Comparison of ENCODE assay signal across 1 cellular context in genomic region chr7:75687246-75688088, GRCh38.
A peak's percentile ranks its signal among the peaks of the same experiment; 100 is the strongest.
TF ChIP-seq lines count a peak whose summit lies in the region.

No MANE protein-coding gene starts in this region.

TF ChIP-seq in HepG2, 621 proteins besides CTCF, POLR2A, EP300 and RAD21 (continued from another document and continues in another):
- TF ChIP-seq, protein P1, sequence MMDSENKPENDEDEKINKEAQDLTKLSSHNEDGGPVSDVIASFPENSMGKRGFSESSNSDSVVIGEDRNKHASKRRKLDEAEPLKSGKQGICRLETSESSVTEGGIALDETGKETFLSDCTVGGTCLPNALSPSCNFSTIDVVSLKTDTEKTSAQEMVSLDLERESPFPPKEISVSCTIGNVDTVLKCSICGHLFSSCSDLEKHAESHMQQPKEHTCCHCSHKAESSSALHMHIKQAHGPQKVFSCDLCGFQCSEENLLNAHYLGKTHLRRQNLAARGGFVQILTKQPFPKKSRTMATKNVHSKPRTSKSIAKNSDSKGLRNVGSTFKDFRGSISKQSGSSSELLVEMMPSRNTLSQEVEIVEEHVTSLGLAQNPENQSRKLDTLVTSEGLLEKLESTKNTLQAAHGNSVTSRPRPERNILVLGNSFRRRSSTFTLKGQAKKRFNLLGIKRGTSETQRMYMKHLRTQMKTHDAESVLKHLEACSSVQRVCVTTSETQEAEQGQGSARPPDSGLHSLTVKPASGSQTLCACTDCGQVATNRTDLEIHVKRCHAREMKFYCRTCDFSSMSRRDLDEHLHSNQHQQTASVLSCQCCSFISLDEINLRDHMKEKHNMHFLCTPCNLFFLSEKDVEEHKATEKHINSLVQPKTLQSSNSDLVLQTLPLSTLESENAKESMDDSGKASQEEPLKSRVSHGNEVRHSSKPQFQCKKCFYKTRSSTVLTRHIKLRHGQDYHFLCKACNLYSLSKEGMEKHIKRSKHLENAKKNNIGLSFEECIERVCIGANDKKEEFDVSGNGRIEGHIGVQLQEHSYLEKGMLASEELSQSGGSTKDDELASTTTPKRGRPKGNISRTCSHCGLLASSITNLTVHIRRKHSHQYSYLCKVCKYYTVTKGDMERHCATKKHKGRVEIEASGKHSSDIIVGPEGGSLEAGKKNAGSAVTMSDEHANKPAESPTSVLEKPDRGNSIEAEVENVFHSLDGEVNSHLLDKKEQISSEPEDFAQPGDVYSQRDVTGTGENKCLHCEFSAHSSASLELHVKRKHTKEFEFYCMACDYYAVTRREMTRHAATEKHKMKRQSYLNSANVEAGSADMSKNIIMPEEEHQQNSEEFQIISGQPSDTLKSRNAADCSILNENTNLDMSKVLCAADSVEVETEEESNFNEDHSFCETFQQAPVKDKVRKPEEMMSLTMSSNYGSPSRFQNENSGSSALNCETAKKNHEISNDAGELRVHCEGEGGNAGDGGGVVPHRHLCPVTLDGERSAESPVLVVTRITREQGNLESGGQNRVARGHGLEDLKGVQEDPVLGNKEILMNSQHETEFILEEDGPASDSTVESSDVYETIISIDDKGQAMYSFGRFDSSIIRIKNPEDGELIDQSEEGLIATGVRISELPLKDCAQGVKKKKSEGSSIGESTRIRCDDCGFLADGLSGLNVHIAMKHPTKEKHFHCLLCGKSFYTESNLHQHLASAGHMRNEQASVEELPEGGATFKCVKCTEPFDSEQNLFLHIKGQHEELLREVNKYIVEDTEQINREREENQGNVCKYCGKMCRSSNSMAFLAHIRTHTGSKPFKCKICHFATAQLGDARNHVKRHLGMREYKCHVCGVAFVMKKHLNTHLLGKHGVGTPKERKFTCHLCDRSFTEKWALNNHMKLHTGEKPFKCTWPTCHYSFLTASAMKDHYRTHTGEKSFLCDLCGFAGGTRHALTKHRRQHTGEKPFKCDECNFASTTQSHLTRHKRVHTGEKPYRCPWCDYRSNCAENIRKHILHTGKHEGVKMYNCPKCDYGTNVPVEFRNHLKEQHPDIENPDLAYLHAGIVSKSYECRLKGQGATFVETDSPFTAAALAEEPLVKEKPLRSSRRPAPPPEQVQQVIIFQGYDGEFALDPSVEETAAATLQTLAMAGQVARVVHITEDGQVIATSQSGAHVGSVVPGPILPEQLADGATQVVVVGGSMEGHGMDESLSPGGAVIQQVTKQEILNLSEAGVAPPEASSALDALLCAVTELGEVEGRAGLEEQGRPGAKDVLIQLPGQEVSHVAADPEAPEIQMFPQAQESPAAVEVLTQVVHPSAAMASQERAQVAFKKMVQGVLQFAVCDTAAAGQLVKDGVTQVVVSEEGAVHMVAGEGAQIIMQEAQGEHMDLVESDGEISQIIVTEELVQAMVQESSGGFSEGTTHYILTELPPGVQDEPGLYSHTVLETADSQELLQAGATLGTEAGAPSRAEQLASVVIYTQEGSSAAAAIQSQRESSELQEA (CRISPR knock-in tag; IDR thresholded peaks at IDR 0.05; ENCODE audit: not compliant biosample characterization), result no peak
- no peak for TF ChIP-seq ZFYVE20 (CRISPR knock-in tag; IDR thresholded peaks at IDR 0.05; ENCODE audit: borderline replicate concordance, low read depth)
- 0 out of 2 replicates have a peak, but pooled peaks have one; percentile 27 for TF ChIP-seq HNF1B (CRISPR knock-in tag; IDR thresholded peaks at IDR 0.05)
- TF ChIP-seq, protein P2, sequence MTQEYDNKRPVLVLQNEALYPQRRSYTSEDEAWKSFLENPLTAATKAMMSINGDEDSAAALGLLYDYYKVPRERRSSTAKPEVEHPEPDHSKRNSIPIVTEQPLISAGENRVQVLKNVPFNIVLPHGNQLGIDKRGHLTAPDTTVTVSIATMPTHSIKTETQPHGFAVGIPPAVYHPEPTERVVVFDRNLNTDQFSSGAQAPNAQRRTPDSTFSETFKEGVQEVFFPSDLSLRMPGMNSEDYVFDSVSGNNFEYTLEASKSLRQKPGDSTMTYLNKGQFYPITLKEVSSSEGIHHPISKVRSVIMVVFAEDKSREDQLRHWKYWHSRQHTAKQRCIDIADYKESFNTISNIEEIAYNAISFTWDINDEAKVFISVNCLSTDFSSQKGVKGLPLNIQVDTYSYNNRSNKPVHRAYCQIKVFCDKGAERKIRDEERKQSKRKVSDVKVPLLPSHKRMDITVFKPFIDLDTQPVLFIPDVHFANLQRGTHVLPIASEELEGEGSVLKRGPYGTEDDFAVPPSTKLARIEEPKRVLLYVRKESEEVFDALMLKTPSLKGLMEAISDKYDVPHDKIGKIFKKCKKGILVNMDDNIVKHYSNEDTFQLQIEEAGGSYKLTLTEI (CRISPR knock-in tag; conservative IDR thresholded peaks at IDR 0.05), result no peak
- TF ChIP-seq ADNP (CRISPR knock-in tag; IDR thresholded peaks at IDR 0.05), result no peak
- TF ChIP-seq BCL6 (CRISPR knock-in tag; IDR thresholded peaks at IDR 0.05), result no peak
- no peak for TF ChIP-seq NFKB2 (CRISPR knock-in tag; IDR thresholded peaks at IDR 0.05; ENCODE audit: borderline replicate concordance)
- no peak for TF ChIP-seq SNAI1 (CRISPR knock-in tag; IDR thresholded peaks at IDR 0.05; ENCODE audit: borderline replicate concordance)
- TF ChIP-seq ZNF451 (CRISPR knock-in tag; IDR thresholded peaks at IDR 0.05), result no peak
- TF ChIP-seq ZNF501 (CRISPR knock-in tag; IDR thresholded peaks at IDR 0.05), result no peak
- TF ChIP-seq TEAD3 (CRISPR knock-in tag; optimal IDR thresholded peaks at IDR 0.05; ENCODE audit: borderline replicate concordance), result no peak
- TF ChIP-seq, protein P3, sequence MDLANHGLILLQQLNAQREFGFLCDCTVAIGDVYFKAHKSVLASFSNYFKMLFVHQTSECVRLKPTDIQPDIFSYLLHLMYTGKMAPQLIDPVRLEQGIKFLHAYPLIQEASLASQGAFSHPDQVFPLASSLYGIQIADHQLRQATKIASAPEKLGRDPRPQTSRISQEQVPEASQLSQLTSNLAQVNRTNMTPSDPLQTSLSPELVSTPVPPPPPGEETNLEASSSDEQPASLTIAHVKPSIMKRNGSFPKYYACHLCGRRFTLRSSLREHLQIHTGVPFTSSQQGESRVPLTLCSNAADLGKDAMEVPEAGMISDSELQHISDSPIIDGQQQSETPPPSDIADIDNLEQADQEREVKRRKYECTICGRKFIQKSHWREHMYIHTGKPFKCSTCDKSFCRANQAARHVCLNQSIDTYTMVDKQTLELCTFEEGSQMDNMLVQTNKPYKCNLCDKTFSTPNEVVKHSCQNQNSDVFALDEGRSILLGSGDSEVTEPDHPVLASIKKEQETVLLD (CRISPR knock-in tag; IDR thresholded peaks at IDR 0.05; ENCODE audit: low read depth), result no peak
- no peak for TF ChIP-seq ONECUT2 (CRISPR knock-in tag; IDR thresholded peaks at IDR 0.05)
- TF ChIP-seq, protein P4, sequence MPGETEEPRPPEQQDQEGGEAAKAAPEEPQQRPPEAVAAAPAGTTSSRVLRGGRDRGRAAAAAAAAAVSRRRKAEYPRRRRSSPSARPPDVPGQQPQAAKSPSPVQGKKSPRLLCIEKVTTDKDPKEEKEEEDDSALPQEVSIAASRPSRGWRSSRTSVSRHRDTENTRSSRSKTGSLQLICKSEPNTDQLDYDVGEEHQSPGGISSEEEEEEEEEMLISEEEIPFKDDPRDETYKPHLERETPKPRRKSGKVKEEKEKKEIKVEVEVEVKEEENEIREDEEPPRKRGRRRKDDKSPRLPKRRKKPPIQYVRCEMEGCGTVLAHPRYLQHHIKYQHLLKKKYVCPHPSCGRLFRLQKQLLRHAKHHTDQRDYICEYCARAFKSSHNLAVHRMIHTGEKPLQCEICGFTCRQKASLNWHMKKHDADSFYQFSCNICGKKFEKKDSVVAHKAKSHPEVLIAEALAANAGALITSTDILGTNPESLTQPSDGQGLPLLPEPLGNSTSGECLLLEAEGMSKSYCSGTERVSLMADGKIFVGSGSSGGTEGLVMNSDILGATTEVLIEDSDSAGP (CRISPR knock-in tag; IDR thresholded peaks at IDR 0.05; ENCODE audit: borderline replicate concordance), result no peak
- TF ChIP-seq, protein P5, sequence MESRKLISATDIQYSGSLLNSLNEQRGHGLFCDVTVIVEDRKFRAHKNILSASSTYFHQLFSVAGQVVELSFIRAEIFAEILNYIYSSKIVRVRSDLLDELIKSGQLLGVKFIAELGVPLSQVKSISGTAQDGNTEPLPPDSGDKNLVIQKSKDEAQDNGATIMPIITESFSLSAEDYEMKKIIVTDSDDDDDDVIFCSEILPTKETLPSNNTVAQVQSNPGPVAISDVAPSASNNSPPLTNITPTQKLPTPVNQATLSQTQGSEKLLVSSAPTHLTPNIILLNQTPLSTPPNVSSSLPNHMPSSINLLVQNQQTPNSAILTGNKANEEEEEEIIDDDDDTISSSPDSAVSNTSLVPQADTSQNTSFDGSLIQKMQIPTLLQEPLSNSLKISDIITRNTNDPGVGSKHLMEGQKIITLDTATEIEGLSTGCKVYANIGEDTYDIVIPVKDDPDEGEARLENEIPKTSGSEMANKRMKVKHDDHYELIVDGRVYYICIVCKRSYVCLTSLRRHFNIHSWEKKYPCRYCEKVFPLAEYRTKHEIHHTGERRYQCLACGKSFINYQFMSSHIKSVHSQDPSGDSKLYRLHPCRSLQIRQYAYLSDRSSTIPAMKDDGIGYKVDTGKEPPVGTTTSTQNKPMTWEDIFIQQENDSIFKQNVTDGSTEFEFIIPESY (CRISPR knock-in tag; IDR thresholded peaks at IDR 0.05), result peak; percentile 71; the same call in 1 of the 2 replicates
- no peak for TF ChIP-seq TIGD3 (CRISPR knock-in tag; IDR thresholded peaks at IDR 0.05; ENCODE audit: borderline replicate concordance)
- TF ChIP-seq POGZ (CRISPR knock-in tag; IDR thresholded peaks at IDR 0.05), result no peak
- no peak for TF ChIP-seq ERF (CRISPR knock-in tag; IDR thresholded peaks at IDR 0.05)
- no peak for TF ChIP-seq ZNF703 (CRISPR knock-in tag; IDR thresholded peaks at IDR 0.05; ENCODE audit: borderline replicate concordance)
- TF ChIP-seq IRF9 (CRISPR knock-in tag; IDR thresholded peaks at IDR 0.05; ENCODE audit: borderline replicate concordance), result no peak
- TF ChIP-seq ZNF562 (CRISPR knock-in tag; IDR thresholded peaks at IDR 0.05; ENCODE audit: borderline replicate concordance), result no peak
- TF ChIP-seq ARHGAP35 (CRISPR knock-in tag; IDR thresholded peaks at IDR 0.05; ENCODE audit: borderline replicate concordance), result no peak
- TF ChIP-seq, protein P6, sequence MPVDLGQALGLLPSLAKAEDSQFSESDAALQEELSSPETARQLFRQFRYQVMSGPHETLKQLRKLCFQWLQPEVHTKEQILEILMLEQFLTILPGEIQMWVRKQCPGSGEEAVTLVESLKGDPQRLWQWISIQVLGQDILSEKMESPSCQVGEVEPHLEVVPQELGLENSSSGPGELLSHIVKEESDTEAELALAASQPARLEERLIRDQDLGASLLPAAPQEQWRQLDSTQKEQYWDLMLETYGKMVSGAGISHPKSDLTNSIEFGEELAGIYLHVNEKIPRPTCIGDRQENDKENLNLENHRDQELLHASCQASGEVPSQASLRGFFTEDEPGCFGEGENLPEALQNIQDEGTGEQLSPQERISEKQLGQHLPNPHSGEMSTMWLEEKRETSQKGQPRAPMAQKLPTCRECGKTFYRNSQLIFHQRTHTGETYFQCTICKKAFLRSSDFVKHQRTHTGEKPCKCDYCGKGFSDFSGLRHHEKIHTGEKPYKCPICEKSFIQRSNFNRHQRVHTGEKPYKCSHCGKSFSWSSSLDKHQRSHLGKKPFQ (CRISPR knock-in tag; IDR thresholded peaks at IDR 0.05; ENCODE audit: insufficient replicate concordance), result peak; percentile 36
- TF ChIP-seq ZSCAN12 (CRISPR knock-in tag; IDR thresholded peaks at IDR 0.05), result no peak
- no peak for TF ChIP-seq MAZ (IDR thresholded peaks at IDR 0.05; ENCODE audit: borderline replicate concordance, low read depth, low read length)
- no peak for TF ChIP-seq MAZ (CRISPR knock-in tag; IDR thresholded peaks at IDR 0.05; ENCODE audit: low read depth)
- TF ChIP-seq, protein P7, sequence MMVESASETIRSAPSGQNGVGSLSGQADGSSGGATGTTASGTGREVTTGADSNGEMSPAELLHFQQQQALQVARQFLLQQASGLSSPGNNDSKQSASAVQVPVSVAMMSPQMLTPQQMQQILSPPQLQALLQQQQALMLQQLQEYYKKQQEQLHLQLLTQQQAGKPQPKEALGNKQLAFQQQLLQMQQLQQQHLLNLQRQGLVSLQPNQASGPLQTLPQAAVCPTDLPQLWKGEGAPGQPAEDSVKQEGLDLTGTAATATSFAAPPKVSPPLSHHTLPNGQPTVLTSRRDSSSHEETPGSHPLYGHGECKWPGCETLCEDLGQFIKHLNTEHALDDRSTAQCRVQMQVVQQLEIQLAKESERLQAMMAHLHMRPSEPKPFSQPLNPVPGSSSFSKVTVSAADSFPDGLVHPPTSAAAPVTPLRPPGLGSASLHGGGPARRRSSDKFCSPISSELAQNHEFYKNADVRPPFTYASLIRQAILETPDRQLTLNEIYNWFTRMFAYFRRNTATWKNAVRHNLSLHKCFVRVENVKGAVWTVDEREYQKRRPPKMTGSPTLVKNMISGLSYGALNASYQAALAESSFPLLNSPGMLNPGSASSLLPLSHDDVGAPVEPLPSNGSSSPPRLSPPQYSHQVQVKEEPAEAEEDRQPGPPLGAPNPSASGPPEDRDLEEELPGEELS (CRISPR knock-in tag; IDR thresholded peaks at IDR 0.05), result no peak
- TF ChIP-seq PHF5A (CRISPR knock-in tag; IDR thresholded peaks at IDR 0.05; ENCODE audit: low read depth, unreplicated experiment), result no peak
- TF ChIP-seq NR3C1 (CRISPR knock-in tag; IDR thresholded peaks at IDR 0.05), result no peak
- no peak for TF ChIP-seq YEATS4 (CRISPR knock-in tag; IDR thresholded peaks at IDR 0.05; ENCODE audit: borderline replicate concordance)
- TF ChIP-seq ZNF441 (CRISPR knock-in tag; IDR thresholded peaks at IDR 0.05; ENCODE audit: borderline replicate concordance), result peak; percentile 83
- no peak for TF ChIP-seq SIN3B (IDR thresholded peaks at IDR 0.05; ENCODE audit: low read length)
- no peak for TF ChIP-seq XRCC5 (optimal IDR thresholded peaks at IDR 0.05; ENCODE audit: low read length)
- TF ChIP-seq ZMYM3 (CRISPR knock-in tag; IDR thresholded peaks at IDR 0.05), result peak; percentile 50; the same call in 1 of the 2 replicates
